9 cellular contexts compared by ENCODE assay signal in the genomic region with DNA sequence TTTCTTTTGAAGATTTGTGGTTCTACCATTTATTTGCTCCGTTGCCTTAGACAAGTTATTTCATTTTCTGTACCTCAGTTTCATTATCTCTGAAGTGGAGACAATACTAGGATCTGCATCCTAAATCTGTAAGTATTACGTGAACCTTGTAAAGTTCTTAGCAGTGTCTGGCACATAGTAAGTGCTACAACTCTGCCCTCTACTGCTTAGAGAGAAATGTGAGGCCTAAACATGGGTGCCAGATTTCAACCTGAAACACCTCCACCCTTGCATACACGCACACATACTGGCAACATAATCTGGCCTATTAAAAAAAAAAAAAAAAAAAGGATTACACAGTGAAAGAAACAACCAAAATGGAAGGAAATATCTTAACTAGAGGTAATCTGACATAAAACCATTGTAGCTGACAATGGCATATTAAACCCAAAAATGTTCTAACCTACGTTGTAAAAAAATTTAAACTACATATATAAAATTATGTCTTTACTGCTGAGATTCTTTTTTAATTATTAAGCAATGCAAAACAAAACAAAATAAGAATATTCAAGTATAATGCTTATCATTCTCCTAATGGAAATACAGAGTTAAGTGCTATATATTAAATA.
A peak's percentile ranks its signal among the peaks of the same experiment; 100 is the strongest.
DNase-seq lines count a peak whose midpoint lies in the region; ATAC-seq and TF ChIP-seq lines count a peak whose summit lies in the region.
"Had no signal": no experiment of that assay in that cellular context is flagged by ENCODE, and none has a peak within 500 bp of the region (broad histone marks: within the 10 kb centered on the region; RNA-seq: fewer than 3 reads in every experiment).

No MANE protein-coding gene starts in this region.

- no peaks in the 10 kb centered on the region for H3K4me1 Mint-ChIP-seq in activated CD8-positive, alpha-beta memory T cell treated with anti-CD3 and anti-CD28 coated beads, Interleukin-2, amount 10 ng/mL, durations not matched to agents 7 days and 5 days
- H3K4me1 Mint-ChIP-seq: CD4-positive, CD25-positive, alpha-beta regulatory T cell had no signal

- H3K9me3 Mint-ChIP-seq in activated CD8-positive, alpha-beta memory T cell treated with anti-CD3 and anti-CD28 coated beads, Interleukin-2, amount 10 ng/mL, durations not matched to agents 7 days and 5 days (ENCODE audit: low read depth) = no peaks in the 10 kb centered on the region

- no peak overlapping the region for H3K27ac Mint-ChIP-seq in activated CD8-positive, alpha-beta memory T cell treated with anti-CD3 and anti-CD28 coated beads, Interleukin-2, amount 10 ng/mL, durations not matched to agents 7 days and 5 days
- H3K27ac Mint-ChIP-seq: CD4-positive, CD25-positive, alpha-beta regulatory T cell had no signal

- no peaks in the 10 kb centered on the region for H3K27me3 Mint-ChIP-seq in activated CD8-positive, alpha-beta memory T cell treated with anti-CD3 and anti-CD28 coated beads, Interleukin-2, amount 10 ng/mL, durations not matched to agents 7 days and 5 days
- H3K27me3 Mint-ChIP-seq: CD4-positive, CD25-positive, alpha-beta regulatory T cell had no signal

- DNase-seq in NCI-H2081 (lab: John Stamatoyannopoulos, UW) (peak; percentile 45 to 70), NCI-H2081 treated with DMSO at 0.1 percent for 48 hours (lab: John Stamatoyannopoulos, UW) (no peak), NCI-H2196 (lab: John Stamatoyannopoulos, UW; ENCODE audit: unreplicated experiment) (peak; percentile 52), epithelial cell of proximal tubule (ENCODE audit: low read depth) (peak; percentile 16), retinal pigment epithelial cell (ENCODE audit: low read depth) (peak; percentile 46)
- DNase-seq in activated effector memory CD4-positive, alpha-beta T cell treated with anti-CD3 and anti-CD28 coated beads, Interleukin-2, amount 50 U/mL, for 16 hours = no peak
- DNase-seq in activated CD8-positive, alpha-beta memory T cell treated with anti-CD3 and anti-CD28 coated beads, Interleukin-2, amount 10 ng/mL, durations not matched to agents 7 days and 5 days = no peak
- DNase-seq: CD4-positive, CD25-positive, alpha-beta regulatory T cell had no signal

- peak; percentile 69 for ATAC-seq in HG02678 (IDR thresholded peaks at IDR 0.05; ENCODE audit: unreplicated experiment)
- no peak for ATAC-seq in activated CD8-positive, alpha-beta memory T cell treated with anti-CD3 and anti-CD28 coated beads, Interleukin-2, amount 10 ng/mL, durations not matched to agents 7 days and 5 days

- no peak overlapping the region for H3K4me3 Mint-ChIP-seq in activated CD8-positive, alpha-beta memory T cell treated with anti-CD3 and anti-CD28 coated beads, Interleukin-2, amount 10 ng/mL, durations not matched to agents 7 days and 5 days
- H3K4me3 Mint-ChIP-seq: CD4-positive, CD25-positive, alpha-beta regulatory T cell had no signal

- CTCF ChIA-PET in activated CD8-positive, alpha-beta memory T cell treated with anti-CD3 and anti-CD28 coated beads, Interleukin-2, amount 10 ng/mL, durations not matched to agents 7 days and 5 days (lab: Charles Lee) = no interaction called here

- H3K4me3 ChIP-seq in epithelial cell of proximal tubule (ENCODE audit: low read depth, low read length) (no peak overlapping the region), retinal pigment epithelial cell (ENCODE audit: low read length) (no peak overlapping the region)

- peak; percentile 77 for TF ChIP-seq CTCF in epithelial cell of proximal tubule (conservative IDR thresholded peaks at IDR 0.05; ENCODE audit: low read depth, low read length)
- peak; percentile 71 for TF ChIP-seq CTCF in retinal pigment epithelial cell (conservative IDR thresholded peaks at IDR 0.05; ENCODE audit: low read depth, low read length)

- H3K36me3 Mint-ChIP-seq in activated CD8-positive, alpha-beta memory T cell treated with anti-CD3 and anti-CD28 coated beads, Interleukin-2, amount 10 ng/mL, durations not matched to agents 7 days and 5 days = no peaks in the 10 kb centered on the region
- H3K36me3 Mint-ChIP-seq: CD4-positive, CD25-positive, alpha-beta regulatory T cell had no signal

Comparison
In these comparisons a context has a peak if more than half of its experiments do, and no peak if none do; other contexts are left out.
1. DNase-seq: peak in NCI-H2081 (2 of 2), NCI-H2196 (single experiment), epithelial cell of proximal tubule (single experiment) and retinal pigment epithelial cell (single experiment); none in NCI-H2081 treated with DMSO at 0.1 percent for 48 hours (single experiment), activated effector memory CD4-positive, alpha-beta T cell treated with anti-CD3 and anti-CD28 coated beads, Interleukin-2, amount 50 U/mL, for 16 hours (single experiment) and activated CD8-positive, alpha-beta memory T cell treated with anti-CD3 and anti-CD28 coated beads, Interleukin-2, amount 10 ng/mL, durations not matched to agents 7 days and 5 days (single experiment).